In the genomic region with DNA sequence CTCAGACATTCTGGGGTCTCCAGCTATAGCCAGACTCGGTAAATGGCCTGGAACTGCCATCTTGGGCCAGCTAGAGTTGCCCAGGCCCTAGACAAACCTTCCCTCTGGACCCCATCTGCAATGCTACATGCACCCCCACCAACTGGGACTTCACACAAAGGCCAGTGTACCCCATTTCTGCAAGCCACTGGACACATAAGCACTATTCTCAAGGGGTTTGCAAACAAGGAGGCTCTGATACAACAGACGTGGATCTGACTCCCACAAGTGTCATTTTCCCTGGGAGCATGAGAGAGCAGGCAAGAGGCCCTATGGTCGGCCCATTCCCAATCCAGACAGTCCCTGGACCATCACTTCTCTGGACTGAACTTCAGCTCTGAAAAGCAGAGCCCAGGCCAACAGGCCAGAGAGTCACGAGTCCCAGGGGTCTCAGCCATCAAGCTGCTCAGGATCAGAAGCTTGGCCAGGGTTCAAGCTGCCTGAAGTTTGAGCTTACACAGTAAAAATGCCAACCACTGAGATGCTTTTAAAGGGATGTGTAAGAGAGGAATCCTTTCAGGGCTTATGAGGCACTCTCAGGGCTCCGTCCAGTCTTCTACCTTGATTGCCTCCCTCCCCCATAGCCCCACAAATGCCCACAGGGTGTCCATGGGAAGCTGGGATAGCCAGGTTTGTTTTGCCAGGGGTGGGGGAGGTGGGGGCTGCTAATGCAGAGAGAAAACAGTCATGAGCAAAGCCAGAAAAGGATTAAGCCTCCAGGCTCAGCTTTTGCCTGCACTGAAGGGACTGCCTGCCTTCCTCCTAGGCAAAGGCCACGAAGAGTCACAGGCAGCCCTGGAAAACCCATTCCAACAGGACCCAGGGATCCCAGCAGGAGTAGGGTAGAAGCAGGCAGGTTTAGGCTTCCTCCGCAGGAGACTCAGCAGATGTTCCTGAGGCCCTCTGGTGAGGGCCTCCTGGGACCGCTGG, we compare ENCODE assay signal across 9 cellular contexts. TPM values are rescaled to one million over a fixed set of nuclear protein-coding genes. Genes with fewer than 3 reads are reported as not detected.
A peak's percentile ranks its signal among the peaks of the same experiment; 100 is the strongest.
DNase-seq lines count a peak whose midpoint lies in the region; ATAC-seq, FAIRE-seq and TF ChIP-seq lines count a peak whose summit lies in the region.
"Had no signal": no experiment of that assay in that cellular context is flagged by ENCODE, and none has a peak within 500 bp of the region (broad histone marks: within the 10 kb centered on the region; RNA-seq: fewer than 3 reads in every experiment).

No MANE protein-coding gene starts in this region.

- CTCF ChIA-PET in activated CD8-positive, alpha-beta T cell treated with anti-CD3 and anti-CD28 coated beads for 36 hours (lab: Charles Lee): interaction anchor here (7.7 to 8.7 kb wide), 3 partner anchors 10 to 80 kb away, joined by 63 to 123 read pairs (median 102); a partner anchor contains a TSS

- H3K4me1 ChIP-seq in kidney (ENCODE audit: control insufficient read depth in 1 of 2, insufficient read depth in 1 of 2, low read depth in 1 of 2, low read length in 2 of 2): peaks cover 78 to 80% of the 10 kb centered on the region in 2 donors
- H3K4me1 ChIP-seq in stomach smooth muscle (ENCODE audit: control insufficient read depth, insufficient read depth, low read length): peaks cover 94% of the 10 kb centered on the region

- no peak for FAIRE-seq in kidney (lab: Jason Lieb, UNC)
- no peak for FAIRE-seq in GM12891 (lab: Jason Lieb, UNC)

- intact Hi-C loops in activated CD8-positive, alpha-beta T cell treated with anti-CD3 and anti-CD28 coated beads for 36 hours (cut with micrococcal nuclease): no loop called here
- intact Hi-C loops in kidney (cut with DNase I): no loop called here
- intact Hi-C loops in activated T-helper 1 cell treated with anti-CD3 and anti-CD28 coated beads, Interleukin-12 subunit alpha, Interleukin-12 subunit beta, Interleukin-2, Interleukin-4 antibody, amounts not matched to agents 30 ng/mL and 10 ng/mL and 1 ng/mL, durations not matched to agents 14 hours and 24 hours and 36 hours (cut with micrococcal nuclease): loop anchor here (10.0 kb wide), 1 partner anchor 209 kb away; the partner anchor contains the start of genes COQ6 and FAM161B

- H3K36me3 ChIP-seq in kidney (ENCODE audit: control insufficient read depth in 1 of 2, insufficient read depth in 2 of 2, low read length in 2 of 2) (no peaks in the 10 kb centered on the region), stomach smooth muscle (ENCODE audit: control insufficient read depth in 2 of 2, insufficient read depth in 2 of 2, low read length in 2 of 2) (no peaks in the 10 kb centered on the region)

- DNase-seq in T-helper 1 cell (no peak), kidney (peak; percentile 72), GM12891 (ENCODE audit: insufficient read length, low spot score) (no peak)
- no peak for DNase-seq in activated CD8-positive, alpha-beta T cell treated with anti-CD3 and anti-CD28 coated beads for 36 hours
- no peak for DNase-seq in activated T-helper 1 cell treated with anti-CD3 and anti-CD28 coated beads, Interleukin-12 subunit alpha, Interleukin-12 subunit beta, Interleukin-2, Interleukin-4 antibody, amounts not matched to agents 30 ng/mL and 10 ng/mL and 1 ng/mL, durations not matched to agents 14 hours and 24 hours and 36 hours (ENCODE audit: low spot score)
- DNase-seq: stimulated activated naive CD4-positive, alpha-beta T cell had no signal

- peak overlapping the region; percentile 45 to 90 for H3K27ac ChIP-seq in kidney (ENCODE audit: low read depth in 2 of 2, low read length in 2 of 2)
- H3K27ac ChIP-seq in stomach smooth muscle (ENCODE audit: low read length): peak overlapping the region; percentile 85

- H3K27me3 Mint-ChIP-seq in T-helper 1 cell treated with Interleukin-12 subunit alpha and Interleukin-12 subunit beta and Interleukin-4 antibody, amounts not matched to agents 30 μg/mL and 1 μg/mL, for 36 hours (ENCODE audit: low read depth): no peaks in the 10 kb centered on the region
- H3K27me3 Mint-ChIP-seq in activated CD8-positive, alpha-beta T cell treated with anti-CD3 and anti-CD28 coated beads for 36 hours: no peaks in the 10 kb centered on the region
- no peaks in the 10 kb centered on the region for H3K27me3 Mint-ChIP-seq in activated T-helper 1 cell treated with anti-CD3 and anti-CD28 coated beads, Interleukin-12 subunit alpha, Interleukin-12 subunit beta, Interleukin-2, Interleukin-4 antibody, amounts not matched to agents 30 ng/mL and 10 ng/mL and 1 ng/mL, durations not matched to agents 14 hours and 24 hours and 36 hours (ENCODE audit: insufficient read depth)

- H3K4me3 ChIP-seq in kidney (ENCODE audit: low read length in 2 of 2) (no peak overlapping the region), stomach smooth muscle (ENCODE audit: low read length in 2 of 2) (peak overlapping the region; percentile 39 to 47)

- ATAC-seq in activated CD8-positive, alpha-beta T cell treated with anti-CD3 and anti-CD28 coated beads for 36 hours: no peak
- no peak for ATAC-seq in HG03135 (IDR thresholded peaks at IDR 0.05; ENCODE audit: unreplicated experiment)

- H3K9me3 ChIP-seq in kidney (ENCODE audit: control insufficient read depth in 1 of 2, low read length in 2 of 2) (no peaks in the 10 kb centered on the region), stomach smooth muscle (ENCODE audit: control insufficient read depth in 2 of 2, low read length in 2 of 2) (no peaks in the 10 kb centered on the region)

- H3K27me3 ChIP-seq in stomach smooth muscle (ENCODE audit: control insufficient read depth in 1 of 2, insufficient read depth in 2 of 2, low read length in 2 of 2): no peaks in the 10 kb centered on the region

- H3K36me3 Mint-ChIP-seq in T-helper 1 cell treated with Interleukin-12 subunit alpha and Interleukin-12 subunit beta and Interleukin-4 antibody, amounts not matched to agents 30 μg/mL and 1 μg/mL, for 36 hours (ENCODE audit: low read depth): peaks cover 5% of the 10 kb centered on the region
- peaks cover 12% of the 10 kb centered on the region for H3K36me3 Mint-ChIP-seq in activated CD8-positive, alpha-beta T cell treated with anti-CD3 and anti-CD28 coated beads for 36 hours (ENCODE audit: low read depth)
- no peaks in the 10 kb centered on the region for H3K36me3 Mint-ChIP-seq in activated T-helper 1 cell treated with anti-CD3 and anti-CD28 coated beads, Interleukin-12 subunit alpha, Interleukin-12 subunit beta, Interleukin-2, Interleukin-4 antibody, amounts not matched to agents 30 ng/mL and 10 ng/mL and 1 ng/mL, durations not matched to agents 14 hours and 24 hours and 36 hours (ENCODE audit: low read depth)

- no peak for TF ChIP-seq CTCF in activated CD8-positive, alpha-beta T cell treated with anti-CD3 and anti-CD28 coated beads for 36 hours (IDR thresholded peaks at IDR 0.05)
- TF ChIP-seq CTCF in kidney (IDR thresholded peaks at IDR 0.05; ENCODE audit: borderline replicate concordance, extremely low read depth, insufficient read depth): no peak

- peaks cover 87% of the 10 kb centered on the region for H3K4me1 Mint-ChIP-seq in T-helper 1 cell treated with Interleukin-12 subunit alpha and Interleukin-12 subunit beta and Interleukin-4 antibody, amounts not matched to agents 30 μg/mL and 1 μg/mL, for 36 hours (ENCODE audit: low read depth)
- H3K4me1 Mint-ChIP-seq in activated CD8-positive, alpha-beta T cell treated with anti-CD3 and anti-CD28 coated beads for 36 hours (ENCODE audit: low read depth): peaks cover 100% of the 10 kb centered on the region
- peaks cover 100% of the 10 kb centered on the region for H3K4me1 Mint-ChIP-seq in activated T-helper 1 cell treated with anti-CD3 and anti-CD28 coated beads, Interleukin-12 subunit alpha, Interleukin-12 subunit beta, Interleukin-2, Interleukin-4 antibody, amounts not matched to agents 30 ng/mL and 10 ng/mL and 1 ng/mL, durations not matched to agents 14 hours and 24 hours and 36 hours (ENCODE audit: low read depth)

- H3K27ac Mint-ChIP-seq in T-helper 1 cell treated with Interleukin-12 subunit alpha and Interleukin-12 subunit beta and Interleukin-4 antibody, amounts not matched to agents 30 μg/mL and 1 μg/mL, for 36 hours: peak overlapping the region; percentile 82
- H3K27ac Mint-ChIP-seq in activated CD8-positive, alpha-beta T cell treated with anti-CD3 and anti-CD28 coated beads for 36 hours: peak overlapping the region; percentile 87
- no peak overlapping the region for H3K27ac Mint-ChIP-seq in activated T-helper 1 cell treated with anti-CD3 and anti-CD28 coated beads, Interleukin-12 subunit alpha, Interleukin-12 subunit beta, Interleukin-2, Interleukin-4 antibody, amounts not matched to agents 30 ng/mL and 10 ng/mL and 1 ng/mL, durations not matched to agents 14 hours and 24 hours and 36 hours

- H3K4me3 Mint-ChIP-seq in T-helper 1 cell treated with Interleukin-12 subunit alpha and Interleukin-12 subunit beta and Interleukin-4 antibody, amounts not matched to agents 30 μg/mL and 1 μg/mL, for 36 hours: no peak overlapping the region
- H3K4me3 Mint-ChIP-seq in activated CD8-positive, alpha-beta T cell treated with anti-CD3 and anti-CD28 coated beads for 36 hours: no peak overlapping the region
- no peak overlapping the region for H3K4me3 Mint-ChIP-seq in activated T-helper 1 cell treated with anti-CD3 and anti-CD28 coated beads, Interleukin-12 subunit alpha, Interleukin-12 subunit beta, Interleukin-2, Interleukin-4 antibody, amounts not matched to agents 30 ng/mL and 10 ng/mL and 1 ng/mL, durations not matched to agents 14 hours and 24 hours and 36 hours

- POLR2A ChIA-PET in activated CD8-positive, alpha-beta T cell treated with anti-CD3 and anti-CD28 coated beads for 36 hours (lab: Charles Lee): interaction anchor here (0.9 to 12.2 kb wide), 3 partner anchors 10 to 41 kb away, joined by 3 to 236 read pairs (median 59); a partner anchor contains a TSS

- TF ChIP-seq POLR2A in GM12891 (IDR thresholded peaks at IDR 0.05; ENCODE audit: low read depth, low read length): no peak

- no peaks in the 10 kb centered on the region for H3K9me3 Mint-ChIP-seq in T-helper 1 cell treated with Interleukin-12 subunit alpha and Interleukin-12 subunit beta and Interleukin-4 antibody, amounts not matched to agents 30 μg/mL and 1 μg/mL, for 36 hours
- no peaks in the 10 kb centered on the region for H3K9me3 Mint-ChIP-seq in activated CD8-positive, alpha-beta T cell treated with anti-CD3 and anti-CD28 coated beads for 36 hours
- H3K9me3 Mint-ChIP-seq in activated T-helper 1 cell treated with anti-CD3 and anti-CD28 coated beads, Interleukin-12 subunit alpha, Interleukin-12 subunit beta, Interleukin-2, Interleukin-4 antibody, amounts not matched to agents 30 ng/mL and 10 ng/mL and 1 ng/mL, durations not matched to agents 14 hours and 24 hours and 36 hours: no peaks in the 10 kb centered on the region

- peak overlapping the region in 1 of 2 donors; percentile 16 for H3K9ac ChIP-seq in kidney (ENCODE audit: low read length in 2 of 2)
- H3K9ac ChIP-seq in stomach smooth muscle (ENCODE audit: low read length in 2 of 2): peak overlapping the region; percentile 44 to 62

RNA-seq across cellular contexts. Expression of gene PNMA1, which starts 31.7 kb away (rescaled TPM):
- 10 to 100 TPM; 22.9 to 24.1 TPM for total RNA-seq in activated CD8-positive, alpha-beta T cell treated with anti-CD3 and anti-CD28 coated beads for 36 hours
- total RNA-seq in kidney: 53.1 TPM
- polyA plus RNA-seq in kidney (ENCODE audit: insufficient read depth, low read depth, low replicate concordance): 34.6 TPM
- total RNA-seq in activated T-helper 1 cell treated with anti-CD3 and anti-CD28 coated beads, Interleukin-12 subunit alpha, Interleukin-12 subunit beta, Interleukin-2, Interleukin-4 antibody, amounts not matched to agents 30 ng/mL and 10 ng/mL and 1 ng/mL, durations not matched to agents 14 hours and 24 hours and 36 hours: 29.7 and 30.6 TPM in 2 replicates
- polyA plus RNA-seq in GM12891 (2012; ENCODE audit: low read depth, missing spikeins): 18.6 TPM

Comparison
In these comparisons a context has a peak if more than half of its experiments do, and no peak if none do; other contexts are left out.
1. H3K4me3 ChIP-seq: peak in stomach smooth muscle (2 of 2); none in kidney (0 of 2).